Comparison of ENCODE assay signal across 20 cellular contexts in the genomic region with DNA sequence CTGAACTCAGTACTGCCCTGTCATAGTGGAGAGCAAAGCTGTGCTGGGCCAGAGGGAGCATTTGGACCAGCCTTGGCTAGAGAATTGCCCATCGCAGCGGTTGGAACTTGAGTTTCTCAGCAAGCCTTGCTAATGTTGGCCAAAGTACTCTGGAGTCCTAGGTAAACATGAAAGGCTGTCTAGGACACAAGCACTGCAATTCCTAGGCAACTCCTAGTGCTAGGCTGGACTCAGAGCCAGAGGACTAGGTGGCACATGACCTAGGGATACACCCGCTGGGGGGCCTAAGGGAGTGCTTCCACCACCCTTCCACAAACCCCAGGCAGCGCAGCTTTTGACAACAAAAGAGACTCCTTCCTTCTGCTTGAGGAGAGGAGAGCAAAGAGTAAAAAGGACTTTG. TPM values are rescaled to one million over a fixed set of nuclear protein-coding genes. Genes with fewer than 3 reads are reported as not detected.
DNase-seq lines count a peak whose midpoint lies in the region; ATAC-seq, FAIRE-seq and TF ChIP-seq lines count a peak whose summit lies in the region.
"Had no signal": no experiment of that assay in that cellular context is flagged by ENCODE, and none has a peak within 500 bp of the region (broad histone marks: within the 10 kb centered on the region; RNA-seq: fewer than 3 reads in every experiment).

No MANE protein-coding gene starts in this region.

- H3K56ac ChIP-seq in H9 (ENCODE audit: insufficient read length, low read depth, low read length) = no peak overlapping the region
- no peak overlapping the region for H3K56ac ChIP-seq in H1 (replicated peaks; ENCODE audit: insufficient read length, low read depth, low read length)

- CTCF ChIA-PET in H1 (lab: Charles Lee; ENCODE audit: partially characterized antibody) = interaction anchor here (0.6 kb wide), 1 partner anchor 570 kb away, joined by 3 read pairs; no protein-coding TSS in a partner anchor

- peaks cover 0 to 44% (median 8%) of the 10 kb centered on the region in 4 experiments; a peak in 3 of 8 replicates for H3K36me3 ChIP-seq in H1 (ENCODE audit: control insufficient read depth in 2 of 4, insufficient read depth in 4 of 4, low read length in 3 of 4)
- H3K36me3 ChIP-seq in mesenchymal stem cell (ENCODE audit: control insufficient read depth in 1 of 2, insufficient read depth in 2 of 2, low read depth in 1 of 2, low read length in 2 of 2) = peaks cover 16% of the 10 kb centered on the region in 2 experiments
- H3K36me3 ChIP-seq in small intestine (ENCODE audit: control insufficient read depth in 2 of 2, insufficient read depth in 2 of 2, low read length in 2 of 2) = peaks cover 0 to 2% of the 10 kb centered on the region in 2 donors

- TF ChIP-seq CTCF in H9 (conservative IDR thresholded peaks at IDR 0.05) (no peak), H1 (IDR thresholded peaks at IDR 0.05; ENCODE audit: control extremely low read depth in 1 of 3, insufficient read depth in 1 of 3, low read depth in 1 of 3, low read length in 3 of 3) (no peak)

- H3K27me3 Mint-ChIP-seq in H9 (ENCODE audit: low read depth) = no peaks in the 10 kb centered on the region
- H3K27me3 Mint-ChIP-seq in activated T-cell treated with anti-CD3 and anti-CD28 coated beads, Interleukin-2, amount 50 U/mL, for 72 hours (ENCODE audit: low read depth) = no peaks in the 10 kb centered on the region

- FAIRE-seq in H1 (lab: Jason Lieb, UNC) (peak; percentile 66), small intestine (lab: Jason Lieb, UNC) (no peak)
- FAIRE-seq: K562 had no signal

- DNase-seq in H9 (no peak), H1 (ENCODE audit: low read depth in 1 of 2, low spot score in 2 of 2) (no peak), mesenchymal stem cell (no peak), small intestine (peak; percentile 43), hepatic stellate cell (ENCODE audit: low spot score) (no peak), germinal center (ENCODE audit: low spot score) (no peak), NCI-H226 (no peak)
- DNase-seq in activated T-cell treated with anti-CD3 and anti-CD28 coated beads, Interleukin-2, amount 50 U/mL, for 72 hours = no peak
- DNase-seq: AML-193; Caco-2; HCEC 1CT; MV-4-11; NCI-H1417; NCI-H187 treated with DMSO at 0.1 percent for 48 hours; NCI-H69; NK-92 treated with Interleukin-12 subunit alpha and Interleukin-12 subunit beta, amount 100 ng/mL, for 24 hours; OCI-M1; RPMI8226 had no signal

- H4K8ac ChIP-seq in H9 (replicated peaks; ENCODE audit: insufficient read length, low read depth, low read length) (no peak overlapping the region), H1 (ENCODE audit: extremely low read depth, insufficient read depth, low read length) (no peak overlapping the region), mesenchymal stem cell (ENCODE audit: low read length) (peak overlapping the region; percentile 49)

- H4K5ac ChIP-seq in H9 (ENCODE audit: insufficient read length, low read depth, low read length) (no peak overlapping the region), H1 (ENCODE audit: insufficient read length, low read depth, low read length) (no peak overlapping the region)

- no peak overlapping the region for H2BK15ac ChIP-seq in H9 (ENCODE audit: low read depth, low read length)
- H2BK15ac ChIP-seq in H1 (ENCODE audit: low read length) = no peak overlapping the region
- no peak overlapping the region for H2BK15ac ChIP-seq in mesenchymal stem cell (ENCODE audit: low read depth, poor library complexity, severe bottlenecking)

- no peak overlapping the region for H2BK5ac ChIP-seq in H9 (ENCODE audit: insufficient read length, low read length)
- no peak overlapping the region for H2BK5ac ChIP-seq in H1 (ENCODE audit: low read depth, low read length)
- H2BK5ac ChIP-seq in mesenchymal stem cell (ENCODE audit: low read depth, low read length, poor library complexity, severe bottlenecking) = no peak overlapping the region

- peaks cover 51 to 56% of the 10 kb centered on the region in 2 experiments for H3K9me3 Mint-ChIP-seq in H9
- no peaks in the 10 kb centered on the region for H3K9me3 Mint-ChIP-seq in activated T-cell treated with anti-CD3 and anti-CD28 coated beads, Interleukin-2, amount 50 U/mL, for 72 hours

- H3K18ac ChIP-seq in H9 (ENCODE audit: insufficient read length, low read depth, low read length) (no peak overlapping the region), H1 (ENCODE audit: extremely low read depth, low read length) (no peak overlapping the region), mesenchymal stem cell (ENCODE audit: low read depth in 1 of 2, low read length in 2 of 2) (no peak overlapping the region)

- no peak overlapping the region for H3K23ac ChIP-seq in H9 (ENCODE audit: insufficient read length, low read depth, low read length)
- H3K23ac ChIP-seq in H1 (ENCODE audit: insufficient read length) = no peak overlapping the region
- H3K23ac ChIP-seq in mesenchymal stem cell (ENCODE audit: low read length in 2 of 2) = no peak overlapping the region

- H2AK5ac ChIP-seq in H9 (ENCODE audit: insufficient read length, low read length) = no peak overlapping the region
- no peak overlapping the region for H2AK5ac ChIP-seq in H1 (ENCODE audit: low read depth, low read length)
- no peak overlapping the region for H2AK5ac ChIP-seq in mesenchymal stem cell (ENCODE audit: low read length, severe bottlenecking)

- peaks cover 14 to 29% of the 10 kb centered on the region in 2 experiments for H3K4me1 Mint-ChIP-seq in H9
- H3K4me1 Mint-ChIP-seq in activated T-cell treated with anti-CD3 and anti-CD28 coated beads, Interleukin-2, amount 50 U/mL, for 72 hours (ENCODE audit: low read depth) = peaks cover 24% of the 10 kb centered on the region

- H3K4me1 ChIP-seq in H9 (ENCODE audit: insufficient read depth, low read length) (no peaks in the 10 kb centered on the region), H1 (replicated peaks in 1 of 4; ENCODE audit: control insufficient read depth in 3 of 4, insufficient read depth in 4 of 4, low read length in 3 of 4) (no peaks in the 10 kb centered on the region), mesenchymal stem cell (ENCODE audit: control insufficient read depth, insufficient read depth, low read depth, low read length) (no peaks in the 10 kb centered on the region), small intestine (ENCODE audit: control insufficient read depth in 2 of 2, insufficient read depth in 1 of 2, low read depth in 1 of 2, low read length in 1 of 2) (no peaks in the 10 kb centered on the region)
- H3K4me1 ChIP-seq: Caco-2 had no signal

- H2BK120ac ChIP-seq in H9 (ENCODE audit: low read depth, low read length, poor library complexity, severe bottlenecking) (no peak overlapping the region), H1 (replicated peaks; ENCODE audit: low read depth, low read length) (no peak overlapping the region), mesenchymal stem cell (ENCODE audit: low read depth, low read length) (no peak overlapping the region)

- no peak overlapping the region for H4K91ac ChIP-seq in H9 (ENCODE audit: insufficient read length, low read depth, low read length)
- no peak overlapping the region for H4K91ac ChIP-seq in H1 (replicated peaks; ENCODE audit: insufficient read length, low read length)
- H4K91ac ChIP-seq in mesenchymal stem cell (ENCODE audit: low read length) = no peak overlapping the region

- TF ChIP-seq EP300 in H1 (IDR thresholded peaks at IDR 0.05; ENCODE audit: borderline replicate concordance in 1 of 2, low read depth in 2 of 2, low read length in 2 of 2) = no peak

- no peaks in the 10 kb centered on the region for H3K23me2 ChIP-seq in H9 (ENCODE audit: insufficient read length, low read depth, low read length, poor library complexity, severe bottlenecking)
- H3K23me2 ChIP-seq in H1 (ENCODE audit: low read depth, low read length) = no peaks in the 10 kb centered on the region

- WGBS in H9 (ENCODE audit: extremely low coverage, insufficient read length, low lambda C conversion rate) = no CpG with 5 or more reads among the region's 4 CpGs
- WGBS in H1 (ENCODE audit: extremely low coverage in 1 of 2, insufficient coverage in 1 of 2, insufficient read length in 1 of 2, insufficient replicate concordance in 2 of 2, low coverage in 1 of 2, low lambda C conversion rate in 2 of 2, missing lambda C conversion rate in 1 of 2), 2 experiments = 98% methylated on average over 4 of the region's 4 CpGs; no CpG with 5 or more reads in 1 of the 2 experiments
- WGBS in mesenchymal stem cell = 98% methylated on average over 4 of the region's 4 CpGs
- WGBS in small intestine, 3 donors = 51 to 83% (median 66%) methylated on average over 4 of the region's 4 CpGs

- H3K9ac ChIP-seq in H9 (ENCODE audit: extremely low read depth, insufficient read length, low read length) (no peak overlapping the region), H1 (replicated peaks in 1 of 4; ENCODE audit: extremely low read depth in 1 of 4, low read depth in 3 of 4, low read length in 3 of 4) (no peak overlapping the region), mesenchymal stem cell (ENCODE audit: low read length) (no peak overlapping the region)

- no peaks in the 10 kb centered on the region for H3K9me3 ChIP-seq in H9 (ENCODE audit: control insufficient read depth, low read depth, low read length)
- H3K9me3 ChIP-seq in H1 (ENCODE audit: insufficient read depth in 2 of 2, low read depth in 1 of 2, low read length in 1 of 2) = no peaks in the 10 kb centered on the region
- H3K9me3 ChIP-seq in mesenchymal stem cell (ENCODE audit: control insufficient read depth, low read length) = no peaks in the 10 kb centered on the region
- no peaks in the 10 kb centered on the region for H3K9me3 ChIP-seq in small intestine (ENCODE audit: control insufficient read depth, low read depth)
- H3K9me3 ChIP-seq: Caco-2 had no signal

- TF ChIP-seq RAD21 in H1 (IDR thresholded peaks at IDR 0.05 in 1 of 2, conservative IDR thresholded peaks at IDR 0.05 in 1 of 2; ENCODE audit: low read depth in 2 of 2, low read length in 2 of 2) = no peak

- H2BK20ac ChIP-seq in H9 (ENCODE audit: low read depth, low read length, poor library complexity, severe bottlenecking) = no peak overlapping the region
- H2BK20ac ChIP-seq in H1 (ENCODE audit: low read length) = no peak overlapping the region

- no peak overlapping the region for H3K27ac ChIP-seq in H9 (ENCODE audit: insufficient read length, low read depth, low read length)
- H3K27ac ChIP-seq in H1 (ENCODE audit: low read depth, low read length) = no peak overlapping the region
- no peak overlapping the region for H3K27ac ChIP-seq in mesenchymal stem cell (ENCODE audit: low read length, poor library complexity, severe bottlenecking)
- peak overlapping the region; percentile 38 to 41 for H3K27ac ChIP-seq in small intestine (ENCODE audit: low read depth in 1 of 2, low read length in 1 of 2)

- no peak for ATAC-seq in activated T-cell treated with anti-CD3 and anti-CD28 coated beads, Interleukin-2, amount 50 U/mL, for 72 hours (replicated peaks in 1 of 2)

- H3K14ac ChIP-seq in H9 (ENCODE audit: insufficient read depth, low read length) (no peak overlapping the region), H1 (ENCODE audit: insufficient read length) (no peak overlapping the region), mesenchymal stem cell (ENCODE audit: low read length in 2 of 2) (no peak overlapping the region)

- no peak overlapping the region for H2AFZ ChIP-seq in H9 (ENCODE audit: low read length)
- no peak overlapping the region for H2AFZ ChIP-seq in H1 (ENCODE audit: low read length)
- no peak overlapping the region for H2AFZ ChIP-seq in mesenchymal stem cell (ENCODE audit: low read depth, low read length)

- no peak overlapping the region for H3K4me3 Mint-ChIP-seq in H9
- no peak overlapping the region for H3K4me3 Mint-ChIP-seq in activated T-cell treated with anti-CD3 and anti-CD28 coated beads, Interleukin-2, amount 50 U/mL, for 72 hours
- H3K4me3 Mint-ChIP-seq: CD14-positive monocyte had no signal

- peaks cover 16% of the 10 kb centered on the region; the same call in 1 of the 2 replicates for H3K79me2 ChIP-seq in H9 (ENCODE audit: insufficient read depth, low read length)
- H3K79me2 ChIP-seq in H1 (ENCODE audit: control insufficient read depth in 1 of 2, insufficient read depth in 2 of 2, low read length in 2 of 2) = peaks cover 5 to 96% of the 10 kb centered on the region in 2 experiments; a peak in 3 of 4 replicates

- H3K36me3 Mint-ChIP-seq in H9 (ENCODE audit: insufficient read depth in 1 of 3, low read depth in 3 of 3) = peaks cover 38 to 79% (median 74%) of the 10 kb centered on the region in 3 experiments
- H3K36me3 Mint-ChIP-seq in activated T-cell treated with anti-CD3 and anti-CD28 coated beads, Interleukin-2, amount 50 U/mL, for 72 hours (ENCODE audit: insufficient read depth in 2 of 2) = peaks cover 1 to 16% of the 10 kb centered on the region in 2 donors

- TF ChIP-seq POLR2A in H1 (IDR thresholded peaks at IDR 0.05; ENCODE audit: control extremely low read depth in 1 of 2, low read depth in 2 of 2, low read length in 2 of 2) = no peak

- H3K4ac ChIP-seq in H9 (ENCODE audit: low read depth, low read length) (no peak overlapping the region), H1 (replicated peaks; ENCODE audit: insufficient read length, low read depth, low read length) (no peak overlapping the region), mesenchymal stem cell (ENCODE audit: low read depth in 1 of 2, low read length in 2 of 2) (no peak overlapping the region)

- no peaks in the 10 kb centered on the region for H4K20me1 ChIP-seq in H9 (ENCODE audit: control insufficient read depth, insufficient read depth, insufficient read length)
- peaks cover 3 to 5% of the 10 kb centered on the region in 2 experiments for H4K20me1 ChIP-seq in H1 (replicated peaks in 1 of 2; ENCODE audit: control insufficient read depth in 1 of 2, insufficient read depth in 2 of 2, low read length in 2 of 2)

- H3T11ph ChIP-seq in H9 (ENCODE audit: low read length) = no peak overlapping the region

- H3K4me2 ChIP-seq in H9 (ENCODE audit: insufficient read depth, insufficient read length, low read length) (no peak overlapping the region), H1 (ENCODE audit: insufficient read depth in 1 of 2, low read depth in 2 of 2, low read length in 2 of 2) (no peak overlapping the region), mesenchymal stem cell (ENCODE audit: low read length, poor library complexity, severe bottlenecking) (no peak overlapping the region)

- no peaks in the 10 kb centered on the region for H3K79me1 ChIP-seq in H9 (ENCODE audit: insufficient read depth, low read depth, low read length, poor library complexity, severe bottlenecking)
- no peaks in the 10 kb centered on the region for H3K79me1 ChIP-seq in H1 (ENCODE audit: low read depth, low read length)
- H3K79me1 ChIP-seq in mesenchymal stem cell (replicated peaks; ENCODE audit: low read length, poor library complexity, severe bottlenecking) = peaks cover 1% of the 10 kb centered on the region

- peak overlapping the region in 2 of 3 experiments; percentile 54 to 71; a peak in 1 of 7 replicates for H3K27ac Mint-ChIP-seq in H9
- H3K27ac Mint-ChIP-seq in activated T-cell treated with anti-CD3 and anti-CD28 coated beads, Interleukin-2, amount 50 U/mL, for 72 hours = no peak overlapping the region

- H3K4me3 ChIP-seq in H1 (ENCODE audit: extremely low read depth in 1 of 4, insufficient read depth in 2 of 4, low read depth in 3 of 4, low read length in 4 of 4) = no peak overlapping the region
- H3K4me3 ChIP-seq in mesenchymal stem cell (ENCODE audit: insufficient read depth in 1 of 2, low read depth in 1 of 2, low read length in 2 of 2) = no peak overlapping the region
- no peak overlapping the region for H3K4me3 ChIP-seq in small intestine (ENCODE audit: low read depth in 1 of 2, low read length in 2 of 2)
- H3K4me3 ChIP-seq: K562 had no signal

- H2BK12ac ChIP-seq in H9 (ENCODE audit: insufficient read length, low read depth, low read length) (no peak overlapping the region), H1 (ENCODE audit: low read depth, low read length) (no peak overlapping the region), mesenchymal stem cell (ENCODE audit: low read length in 2 of 2) (no peak overlapping the region)

- POLR2A ChIA-PET in H1 (lab: Charles Lee; ENCODE audit: partially characterized antibody) = no interaction called here

- no peaks in the 10 kb centered on the region for H3K27me3 ChIP-seq in H9 (ENCODE audit: insufficient read depth, low read length)
- H3K27me3 ChIP-seq in H1 (replicated peaks in 1 of 4; ENCODE audit: control insufficient read depth in 3 of 4, extremely low read depth in 1 of 4, insufficient read depth in 3 of 4, low read length in 3 of 4) = no peaks in the 10 kb centered on the region
- H3K27me3 ChIP-seq in mesenchymal stem cell (ENCODE audit: control insufficient read depth in 1 of 2, insufficient read depth in 1 of 2, low read length in 2 of 2) = peaks cover 0 to 22% of the 10 kb centered on the region in 2 experiments
- H3K27me3 ChIP-seq in small intestine (ENCODE audit: control insufficient read depth in 2 of 2, insufficient read depth in 2 of 2, low read length in 2 of 2) = no peaks in the 10 kb centered on the region

RNA-seq across cellular contexts. Expression of gene MED14, which starts 15.0 kb away (rescaled TPM):
- total RNA-seq in H9 (2021) = 125 and 136 TPM in 2 replicates
- total RNA-seq in H1 (2021; fragmentation: NEBNext Ultra II Directional; extraction: Animal tissue kit (Norgen Biotek cat#: 25700)) = 117 and 122 TPM in 2 replicates
- polyA plus RNA-seq in H1 (2011; rRNA removed) = 73.0 and 79.7 TPM in 2 replicates
- polyA plus RNA-seq in H1 (2011; cell fraction: cytosol; rRNA removed) = 73.3 TPM
- 190 TPM for polyA plus RNA-seq in H1 (2011; cell fraction: nucleus; rRNA removed)
- 62.3 to 102 TPM (median 78.1 TPM) in 4 replicates for polyA plus RNA-seq in H1 (2012, experiment 1 of 2)
- 5.8 TPM for polyA plus RNA-seq in H1 (2012, experiment 2 of 2)
- polyA plus RNA-seq in H1 (2013, experiment 1 of 2) = 51.2 TPM
- 47.1 TPM for polyA plus RNA-seq in H1 (2013, experiment 2 of 2)
- 129 and 130 TPM in 2 replicates for polyA minus RNA-seq in H1 (2011; rRNA and poly(A)+ RNA removed)
- 104 TPM for polyA minus RNA-seq in H1 (2011; cell fraction: cytosol; rRNA and poly(A)+ RNA removed)
- polyA minus RNA-seq in H1 (2011; cell fraction: nucleus; rRNA and poly(A)+ RNA removed) = 247 TPM
- 24.7 TPM for polyA plus RNA-seq in mesenchymal stem cell (2013, experiment 1 of 2)
- 22.7 TPM for polyA plus RNA-seq in mesenchymal stem cell (2013, experiment 2 of 2)
- 10 to 100 TPM; 13.0 to 18.1 (median 16.5) TPM for polyA plus RNA-seq in small intestine
- 10 to 100 TPM; 47.1 to 54.9 TPM for total RNA-seq in activated T-cell treated with anti-CD3 and anti-CD28 coated beads, Interleukin-2, amount 50 U/mL, for 72 hours

Comparison
In these comparisons a context has a peak if more than half of its experiments do, and no peak if none do; other contexts are left out.
1. H3K27ac ChIP-seq: peak in small intestine (2 of 2); none in H9 (single experiment), H1 (single experiment) and mesenchymal stem cell (single experiment).